Comparison of ENCODE assay signal across 7 cellular contexts in genomic region chr1:32989160-32989894, GRCh38. TPM values are rescaled to one million over a fixed set of nuclear protein-coding genes. Genes with fewer than 3 reads are reported as not detected.
DNase-seq lines count a peak whose midpoint lies in the region; ATAC-seq and TF ChIP-seq lines count a peak whose summit lies in the region.

No MANE protein-coding gene starts in this region.

- no peaks in the 10 kb centered on the region for H3K27me3 Mint-ChIP-seq in dendritic cell treated with granulocyte-macrophage colony-stimulating factor and Interleukin-4, amounts not matched to agents 40 ng/mL and 50 ng/mL, for 4 days

- peak overlapping the region; percentile 99 for H3K27ac Mint-ChIP-seq in dendritic cell treated with granulocyte-macrophage colony-stimulating factor and Interleukin-4, amounts not matched to agents 40 ng/mL and 50 ng/mL, for 4 days

- CTCF ChIA-PET in HEK293 (lab: Yijun Ruan, JAX): no interaction called here

- POLR2A ChIA-PET in HEK293 (lab: Yijun Ruan, JAX): interaction anchor here (0.5 to 1.5 kb wide), 2 partner anchors 24 to 1167 kb away, joined by 3 to 4 read pairs; no protein-coding TSS in a partner anchor

- no peaks in the 10 kb centered on the region for H3K27me3 ChIP-seq in mucosa of rectum (ENCODE audit: control insufficient read depth in 2 of 2, insufficient read depth in 2 of 2, low read length in 2 of 2)

- no peaks in the 10 kb centered on the region for H3K36me3 ChIP-seq in HEK293 (ENCODE audit: control insufficient read depth in 2 of 2, insufficient read depth in 1 of 2, low read length in 2 of 2)
- no peaks in the 10 kb centered on the region for H3K36me3 ChIP-seq in mucosa of rectum (ENCODE audit: control insufficient read depth in 2 of 2, insufficient read depth in 2 of 2, low read length in 2 of 2)

- no peaks in the 10 kb centered on the region for H3K9me3 Mint-ChIP-seq in dendritic cell treated with granulocyte-macrophage colony-stimulating factor and Interleukin-4, amounts not matched to agents 40 ng/mL and 50 ng/mL, for 4 days

- H3K9me3 ChIP-seq in HEK293 (ENCODE audit: control insufficient read depth, insufficient read depth, low read depth, low read length): no peaks in the 10 kb centered on the region
- H3K9me3 ChIP-seq in mucosa of rectum (ENCODE audit: control insufficient read depth in 2 of 2, low read length in 2 of 2): no peaks in the 10 kb centered on the region

- H3K9ac ChIP-seq in mucosa of rectum (ENCODE audit: low read depth in 1 of 2, low read length in 2 of 2): no peak overlapping the region

- H3K4me1 ChIP-seq in HEK293 (ENCODE audit: control insufficient read depth, insufficient read depth, low read length) (no peaks in the 10 kb centered on the region; the same call in 1 of the 2 replicates), mucosa of rectum (ENCODE audit: control insufficient read depth in 2 of 2, insufficient read depth in 2 of 2, low read length in 2 of 2) (peaks cover 20 to 22% of the 10 kb centered on the region in 2 donors)

- H3K27ac ChIP-seq in HEK293 (ENCODE audit: extremely low read depth, low read depth, low read length) (no peak overlapping the region), mucosa of rectum (ENCODE audit: low read depth in 2 of 2, low read length in 2 of 2) (peak overlapping the region; percentile 52 to 53)

- H3K4me3 ChIP-seq in HEK293 (ENCODE audit: low read depth, low read length) (no peak overlapping the region), mucosa of rectum (ENCODE audit: low read length in 2 of 2) (no peak overlapping the region)

- H3K4me1 Mint-ChIP-seq in dendritic cell treated with granulocyte-macrophage colony-stimulating factor and Interleukin-4, amounts not matched to agents 40 ng/mL and 50 ng/mL, for 4 days (ENCODE audit: low read depth): peaks cover 94% of the 10 kb centered on the region

- peak overlapping the region; percentile 68 for H3K4me3 Mint-ChIP-seq in dendritic cell treated with granulocyte-macrophage colony-stimulating factor and Interleukin-4, amounts not matched to agents 40 ng/mL and 50 ng/mL, for 4 days

- peak; percentile 84 for DNase-seq in ureter (ENCODE audit: low spot score)
- DNase-seq in NCI-H345 (lab: John Stamatoyannopoulos, UW): no peak

- ATAC-seq in SK-N-SH treated with all-trans-retinoic acid at 6 μM for 48 hours: peak; percentile 72
- ATAC-seq in GM18873 (IDR thresholded peaks at IDR 0.05; ENCODE audit: low FRiP score, unreplicated experiment): no peak

- intact Hi-C loops in dendritic cell treated with granulocyte-macrophage colony-stimulating factor and Interleukin-4, amounts not matched to agents 40 ng/mL and 50 ng/mL, for 4 days (cut with micrococcal nuclease): no loop called here

- peaks cover 5% of the 10 kb centered on the region for H3K36me3 Mint-ChIP-seq in dendritic cell treated with granulocyte-macrophage colony-stimulating factor and Interleukin-4, amounts not matched to agents 40 ng/mL and 50 ng/mL, for 4 days (ENCODE audit: low read depth)

- TF ChIP-seq CTCF in HEK293 (tag by site-specific recombination; IDR thresholded peaks at IDR 0.05): no peak

TF ChIP-seq in HEK293, 187 proteins besides CTCF, POLR2A, EP300 and RAD21:
- 0 out of 2 replicates have a peak, but pooled peaks have one; percentile 21 for TF ChIP-seq ZNF184 (tag by site-specific recombination; IDR thresholded peaks at IDR 0.05)
- TF ChIP-seq ZNF202 (tag by site-specific recombination; IDR thresholded peaks at IDR 0.05; ENCODE audit: borderline replicate concordance): no peak
- peak; percentile 66; the same call in 1 of the 2 replicates for TF ChIP-seq ZNF600 (tag by site-specific recombination; IDR thresholded peaks at IDR 0.05)
- no peak for TF ChIP-seq SCRT2 (tag by site-specific recombination; IDR thresholded peaks at IDR 0.05)
- TF ChIP-seq SP7 (tag by site-specific recombination; IDR thresholded peaks at IDR 0.05): 0 out of 2 replicates have a peak, but pooled peaks have one; percentile 26
- TF ChIP-seq ZNF629 (tag by site-specific recombination; IDR thresholded peaks at IDR 0.05): peak; percentile 54; the same call in 1 of the 2 replicates
- no peak for TF ChIP-seq OVOL3 (tag by site-specific recombination; IDR thresholded peaks at IDR 0.05)
- peak; percentile 55 for TF ChIP-seq ZBTB17 (tag by site-specific recombination; IDR thresholded peaks at IDR 0.05)
- no peak for TF ChIP-seq ZNF658 (tag by site-specific recombination; IDR thresholded peaks at IDR 0.05)
- TF ChIP-seq MYNN (tag by site-specific recombination; IDR thresholded peaks at IDR 0.05; ENCODE audit: borderline replicate concordance): no peak
- 0 out of 2 replicates have a peak, but pooled peaks have one; percentile 35 for TF ChIP-seq ZNF366 (tag by site-specific recombination; conservative IDR thresholded peaks at IDR 0.05)
- no peak for TF ChIP-seq HOXC10 (CRISPR knock-in tag; IDR thresholded peaks at IDR 0.05)

TF ChIP-seq in SK-N-SH treated with all-trans-retinoic acid at 6 μM for 48 hours, 23 proteins besides CTCF, POLR2A, EP300 and RAD21:
- peak; percentile 57; the same call in 1 of the 2 replicates for TF ChIP-seq ZFP3 (CRISPR knock-in tag; IDR thresholded peaks at IDR 0.05)
- TF ChIP-seq, protein P1, sequence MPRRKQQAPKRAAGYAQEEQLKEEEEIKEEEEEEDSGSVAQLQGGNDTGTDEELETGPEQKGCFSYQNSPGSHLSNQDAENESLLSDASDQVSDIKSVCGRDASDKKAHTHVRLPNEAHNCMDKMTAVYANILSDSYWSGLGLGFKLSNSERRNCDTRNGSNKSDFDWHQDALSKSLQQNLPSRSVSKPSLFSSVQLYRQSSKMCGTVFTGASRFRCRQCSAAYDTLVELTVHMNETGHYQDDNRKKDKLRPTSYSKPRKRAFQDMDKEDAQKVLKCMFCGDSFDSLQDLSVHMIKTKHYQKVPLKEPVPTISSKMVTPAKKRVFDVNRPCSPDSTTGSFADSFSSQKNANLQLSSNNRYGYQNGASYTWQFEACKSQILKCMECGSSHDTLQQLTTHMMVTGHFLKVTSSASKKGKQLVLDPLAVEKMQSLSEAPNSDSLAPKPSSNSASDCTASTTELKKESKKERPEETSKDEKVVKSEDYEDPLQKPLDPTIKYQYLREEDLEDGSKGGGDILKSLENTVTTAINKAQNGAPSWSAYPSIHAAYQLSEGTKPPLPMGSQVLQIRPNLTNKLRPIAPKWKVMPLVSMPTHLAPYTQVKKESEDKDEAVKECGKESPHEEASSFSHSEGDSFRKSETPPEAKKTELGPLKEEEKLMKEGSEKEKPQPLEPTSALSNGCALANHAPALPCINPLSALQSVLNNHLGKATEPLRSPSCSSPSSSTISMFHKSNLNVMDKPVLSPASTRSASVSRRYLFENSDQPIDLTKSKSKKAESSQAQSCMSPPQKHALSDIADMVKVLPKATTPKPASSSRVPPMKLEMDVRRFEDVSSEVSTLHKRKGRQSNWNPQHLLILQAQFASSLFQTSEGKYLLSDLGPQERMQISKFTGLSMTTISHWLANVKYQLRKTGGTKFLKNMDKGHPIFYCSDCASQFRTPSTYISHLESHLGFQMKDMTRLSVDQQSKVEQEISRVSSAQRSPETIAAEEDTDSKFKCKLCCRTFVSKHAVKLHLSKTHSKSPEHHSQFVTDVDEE (CRISPR knock-in tag; IDR thresholded peaks at IDR 0.05): no peak
- TF ChIP-seq ISL1 (CRISPR knock-in tag; IDR thresholded peaks at IDR 0.05): peak; percentile 8; the same call in 1 of the 2 replicates

RNA-seq across cellular contexts. Expression of gene RNF19B, which starts 24.7 kb away (rescaled TPM):
- total RNA-seq in ureter: 29.6 TPM

RNA-seq across cellular contexts. Expression of gene AK2, which starts 47.4 kb away (rescaled TPM):
- total RNA-seq in ureter: 203 TPM

Comparison
In these comparisons a context has a peak if more than half of its experiments do, and no peak if none do; other contexts are left out.
1. Of the 2 proteins assayed by ChIP-seq in both HEK293 and SK-N-SH treated with all-trans-retinoic acid at 6 μM for 48 hours: peak only in HEK293: none; only in SK-N-SH treated with all-trans-retinoic acid at 6 μM for 48 hours: ZFP3; in both: none; in neither: 1.